22 cellular contexts compared by ENCODE assay signal in genomic region chr1:93275634-93276295, GRCh38.
DNase-seq lines count a peak whose midpoint lies in the region; ATAC-seq, FAIRE-seq and TF ChIP-seq lines count a peak whose summit lies in the region.
"Had no signal": no experiment of that assay in that cellular context is flagged by ENCODE, and none has a peak within 500 bp of the region (broad histone marks: within the 10 kb centered on the region; RNA-seq: fewer than 3 reads in every experiment).

No MANE protein-coding gene starts in this region.

- no peaks in the 10 kb centered on the region for H3K27me3 ChIP-seq in HepG2 (ENCODE audit: control insufficient read depth in 1 of 2, insufficient read depth in 2 of 2, low read length in 2 of 2)
- no peaks in the 10 kb centered on the region for H3K27me3 ChIP-seq in upper lobe of left lung

- H2AFZ ChIP-seq in HepG2 (ENCODE audit: low read length) = peak overlapping the region; percentile 52

- peaks cover 24% of the 10 kb centered on the region for H3K4me1 Mint-ChIP-seq in WTC11

- peaks cover 17% of the 10 kb centered on the region for H3K9me3 Mint-ChIP-seq in WTC11

- CTCF ChIA-PET in WTC11 (lab: Charles Lee) = interaction anchor here (1.0 kb wide), 1 partner anchor 29 kb away, joined by 3 read pairs; no protein-coding TSS in a partner anchor
- CTCF ChIA-PET in HepG2 (lab: Yijun Ruan, JAX; ENCODE audit: low intra/inter-chr PET ratio, low total read pairs) = no interaction called here

- FAIRE-seq in HepG2 (lab: Jason Lieb, UNC) = peak; percentile 15
- FAIRE-seq: G401.6, GM12892, K562 had no signal

- H3K4me1 ChIP-seq in HepG2 (ENCODE audit: insufficient read depth, low read length) (peaks cover 37% of the 10 kb centered on the region), upper lobe of left lung (peaks cover 0 to 15% (median 2%) of the 10 kb centered on the region in 4 donors)

- peak in 1 of 2 experiments; percentile 34; a peak in 1 of 4 replicates for TF ChIP-seq EP300 in HepG2 (IDR thresholded peaks at IDR 0.05; ENCODE audit: low read depth in 2 of 2, low read length in 2 of 2)
- no peak; the same call in 1 of the 2 replicates for TF ChIP-seq EP300 in HepG2 (CRISPR knock-in tag; IDR thresholded peaks at IDR 0.05; ENCODE audit: borderline replicate concordance)
- TF ChIP-seq EP300 in upper lobe of left lung (IDR thresholded peaks at IDR 0.05) = peak in 1 of 4 donors; percentile 25

- peak overlapping the region; percentile 22 to 56 (median 46); a peak in 5 of 6 replicates for H3K4me3 ChIP-seq in HepG2 (replicated peaks in 1 of 3; ENCODE audit: insufficient read depth in 1 of 3, low read depth in 2 of 3, low read length in 3 of 3)
- no peak overlapping the region for H3K4me3 ChIP-seq in upper lobe of left lung
- H3K4me3 ChIP-seq: K562, skin epidermis had no signal

- in situ Hi-C loops in HepG2 (cut with HindIII; ENCODE audit: extremely low pct_ligation_motif_present, low pct_unique_long_range_greater_than_20kb) = no loop called here

- peak overlapping the region; percentile 75 for H3K4me2 ChIP-seq in HepG2 (ENCODE audit: low read depth, low read length)

- H3K4me3 Mint-ChIP-seq in WTC11 = no peak overlapping the region
- H3K4me3 Mint-ChIP-seq: CD4-positive, CD25-positive, alpha-beta regulatory T cell had no signal

- TSS peak; percentile 77 for BruUV-seq in HepG2 (replicated peaks; lab: Mats Ljungman, UMichigan)

- TF ChIP-seq POLR2A in HepG2 (IDR thresholded peaks at IDR 0.05; ENCODE audit: insufficient read depth in 1 of 2, low read depth in 2 of 2, low read length in 2 of 2) (no peak), upper lobe of left lung (IDR thresholded peaks at IDR 0.05) (no peak)

- DNase-seq in NCI-H82 (lab: John Stamatoyannopoulos, UW) (peak; percentile 32), NCI-H82 treated with DMSO at 0.1 percent for 48 hours (lab: John Stamatoyannopoulos, UW; ENCODE audit: unreplicated experiment) (no peak), WTC11 (ENCODE audit: low spot score) (no peak), HepG2 (ENCODE audit: low spot score) (peak; percentile 86), upper lobe of left lung (peak in 1 of 2 donors; percentile 49), NCI-H2081 (lab: John Stamatoyannopoulos, UW) (no peak), NCI-H1092 treated with DMSO at 0.1 percent for 48 hours (lab: John Stamatoyannopoulos, UW) (no peak)
- DNase-seq: activated CD8-positive, alpha-beta memory T cell treated with anti-CD3 and anti-CD28 coated beads for 24 hours; caudate nucleus; CD4-positive, CD25-positive, alpha-beta regulatory T cell; effector memory CD4-positive, alpha-beta T cell; NCI-H1105; NCI-H524 treated with DMSO at 0.1 percent for 48 hours; occipital lobe; stimulated activated naive CD4-positive, alpha-beta T cell treated with Interleukin-2 at 50 U/mL for 16 hours; SW 1271 had no signal

- WGBS in HepG2 (ENCODE audit: low lambda C conversion rate) = 0% methylated on average over 5 of the region's 5 CpGs
- WGBS in upper lobe of left lung, 2 donors = 68 to 75% methylated on average over 5 of the region's 5 CpGs

- H3K9me3 ChIP-seq in HepG2 (ENCODE audit: low read length) (peaks cover 7% of the 10 kb centered on the region; the same call in 1 of the 2 replicates), upper lobe of left lung (peaks cover 0 to 7% (median 0%) of the 10 kb centered on the region in 4 donors)

- peak overlapping the region; percentile 84 for H3K27ac Mint-ChIP-seq in WTC11

- TF ChIP-seq CTCF in WTC11 (IDR thresholded peaks at IDR 0.05) = no peak
- TF ChIP-seq CTCF in HepG2 (CRISPR knock-in tag; IDR thresholded peaks at IDR 0.05) = no peak
- TF ChIP-seq CTCF in upper lobe of left lung (IDR thresholded peaks at IDR 0.05) = no peak

- H3K27ac ChIP-seq in HepG2 (ENCODE audit: extremely low read length, insufficient read depth, low read length) = peak overlapping the region; percentile 94
- peak overlapping the region; percentile 19 to 61 (median 47) for H3K27ac ChIP-seq in upper lobe of left lung
- H3K27ac ChIP-seq: skin epidermis had no signal

- H3K36me3 Mint-ChIP-seq in WTC11 = peaks cover 23% of the 10 kb centered on the region

- no peaks in the 10 kb centered on the region for H4K20me1 ChIP-seq in HepG2 (ENCODE audit: insufficient read depth, low read length)

- intact Hi-C loops in HepG2 (cut with micrococcal nuclease; ENCODE audit: unreplicated experiment) = loop anchor here (1.0 kb wide), 1 partner anchor 46 kb away; no protein-coding TSS in a partner anchor

- no peak; the same call in 1 of the 2 replicates for ATAC-seq in WTC11
- peak; percentile 99 for ATAC-seq in HepG2
- ATAC-seq in upper lobe of left lung (ENCODE audit: low FRiP score in 2 of 2) = peak; percentile 46 to 92
- ATAC-seq in GM18519 (IDR thresholded peaks at IDR 0.05; ENCODE audit: low FRiP score, unreplicated experiment) = no peak
- ATAC-seq: K562, Panc1 had no signal

- H3K27me3 Mint-ChIP-seq in WTC11 (ENCODE audit: low read depth) = no peaks in the 10 kb centered on the region
- H3K27me3 Mint-ChIP-seq: CD4-positive, CD25-positive, alpha-beta regulatory T cell had no signal

- no peaks in the 10 kb centered on the region for H3K79me2 ChIP-seq in HepG2 (ENCODE audit: insufficient read depth, low read length)

- H3K9ac ChIP-seq in HepG2 (ENCODE audit: insufficient read depth, low read depth, low read length) = peak overlapping the region; percentile 55

- no peaks in the 10 kb centered on the region for H3K36me3 ChIP-seq in HepG2 (replicated peaks in 1 of 2; ENCODE audit: control insufficient read depth in 1 of 2, insufficient read depth in 2 of 2, low read length in 2 of 2)
- no peaks in the 10 kb centered on the region for H3K36me3 ChIP-seq in upper lobe of left lung

- POLR2A ChIA-PET in WTC11 (lab: Charles Lee) (no interaction called here), HepG2 (lab: Yijun Ruan, JAX) (interaction anchor here (0.6 to 2.3 kb wide), 11 partner anchors 13 to 444 kb away, joined by 3 to 22 read pairs (median 5); partner anchors contain the start of genes DR1, MTF2 and RPL5)

- TF ChIP-seq RAD21 in HepG2 (CRISPR knock-in tag; IDR thresholded peaks at IDR 0.05) = no peak

TF ChIP-seq in WTC11, 78 proteins besides CTCF, POLR2A, EP300 and RAD21 (continues in another document):
- no peak for TF ChIP-seq EMX1 (CRISPR knock-in tag; IDR thresholded peaks at IDR 0.05)
- no peak for TF ChIP-seq MXD4 (CRISPR knock-in tag; IDR thresholded peaks at IDR 0.05; ENCODE audit: borderline replicate concordance)
- TF ChIP-seq STAT6 (CRISPR knock-in tag; conservative IDR thresholded peaks at IDR 0.05; ENCODE audit: low read depth) = no peak
- TF ChIP-seq, protein P1, sequence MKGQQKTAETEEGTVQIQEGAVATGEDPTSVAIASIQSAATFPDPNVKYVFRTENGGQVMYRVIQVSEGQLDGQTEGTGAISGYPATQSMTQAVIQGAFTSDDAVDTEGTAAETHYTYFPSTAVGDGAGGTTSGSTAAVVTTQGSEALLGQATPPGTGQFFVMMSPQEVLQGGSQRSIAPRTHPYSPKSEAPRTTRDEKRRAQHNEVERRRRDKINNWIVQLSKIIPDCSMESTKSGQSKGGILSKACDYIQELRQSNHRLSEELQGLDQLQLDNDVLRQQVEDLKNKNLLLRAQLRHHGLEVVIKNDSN (CRISPR knock-in tag; IDR thresholded peaks at IDR 0.05) = no peak

TF ChIP-seq in HepG2, 621 proteins besides CTCF, POLR2A, EP300 and RAD21 (continues in another document):
- TF ChIP-seq ZNF292 (CRISPR knock-in tag; IDR thresholded peaks at IDR 0.05; ENCODE audit: borderline replicate concordance, low read depth) (peak; percentile 58; the same call in 1 of the 2 replicates), HOXA3 (CRISPR knock-in tag; IDR thresholded peaks at IDR 0.05) (peak; percentile 49; the same call in 1 of the 2 replicates), POGZ (CRISPR knock-in tag; IDR thresholded peaks at IDR 0.05) (peak; percentile 62), SOX6 (IDR thresholded peaks at IDR 0.05) (no peak), SOX6 (CRISPR knock-in tag; IDR thresholded peaks at IDR 0.05) (peak; percentile 68), NCOR1 (IDR thresholded peaks at IDR 0.05; ENCODE audit: borderline replicate concordance, low read length) (peak; percentile 73; the same call in 1 of the 2 replicates), CCDC6 (CRISPR knock-in tag; IDR thresholded peaks at IDR 0.05) (no peak), NFE2L2 (IDR thresholded peaks at IDR 0.05; ENCODE audit: low read length) (no peak), PHF21A (CRISPR knock-in tag; IDR thresholded peaks at IDR 0.05) (peak; percentile 66; the same call in 1 of the 2 replicates), NFIC (IDR thresholded peaks at IDR 0.05; ENCODE audit: low read length) (peak; percentile 36; the same call in 1 of the 2 replicates), RBFOX2 (IDR thresholded peaks at IDR 0.05; ENCODE audit: low read depth, low read length) (peak; percentile 60), ZBTB7A (CRISPR knock-in tag; IDR thresholded peaks at IDR 0.05) (no peak), NFE2L1 (CRISPR knock-in tag; IDR thresholded peaks at IDR 0.05; ENCODE audit: borderline replicate concordance) (no peak)
- TF ChIP-seq, protein P2, sequence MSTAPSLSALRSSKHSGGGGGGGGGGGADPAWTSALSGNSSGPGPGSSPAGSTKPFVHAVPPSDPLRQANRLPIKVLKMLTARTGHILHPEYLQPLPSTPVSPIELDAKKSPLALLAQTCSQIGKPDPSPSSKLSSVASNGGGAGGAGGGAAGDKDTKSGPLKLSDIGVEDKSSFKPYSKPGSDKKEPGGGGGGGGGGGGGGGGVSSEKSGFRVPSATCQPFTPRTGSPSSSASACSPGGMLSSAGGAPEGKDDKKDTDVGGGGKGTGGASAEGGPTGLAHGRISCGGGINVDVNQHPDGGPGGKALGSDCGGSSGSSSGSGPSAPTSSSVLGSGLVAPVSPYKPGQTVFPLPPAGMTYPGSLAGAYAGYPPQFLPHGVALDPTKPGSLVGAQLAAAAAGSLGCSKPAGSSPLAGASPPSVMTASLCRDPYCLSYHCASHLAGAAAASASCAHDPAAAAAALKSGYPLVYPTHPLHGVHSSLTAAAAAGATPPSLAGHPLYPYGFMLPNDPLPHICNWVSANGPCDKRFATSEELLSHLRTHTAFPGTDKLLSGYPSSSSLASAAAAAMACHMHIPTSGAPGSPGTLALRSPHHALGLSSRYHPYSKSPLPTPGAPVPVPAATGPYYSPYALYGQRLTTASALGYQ (CRISPR knock-in tag; IDR thresholded peaks at IDR 0.05) = peak; percentile 16; the same call in 1 of the 2 replicates

Comparison
In these comparisons a context has a peak if more than half of its experiments do, and no peak if none do; other contexts are left out.
1. DNase-seq: peak in NCI-H82 (single experiment) and HepG2 (single experiment); none in NCI-H82 treated with DMSO at 0.1 percent for 48 hours (single experiment), WTC11 (single experiment), NCI-H2081 (0 of 2) and NCI-H1092 treated with DMSO at 0.1 percent for 48 hours (single experiment).
2. ATAC-seq: peak in HepG2 (single experiment) and upper lobe of left lung (2 of 2); none in WTC11 (single experiment) and GM18519 (single experiment).
3. H3K4me3 ChIP-seq: peak in HepG2 (3 of 3); none in upper lobe of left lung (0 of 4).